Comparison of ENCODE assay signal across 9 cellular contexts in genomic region chr3:173463250-173463649, GRCh38.
"Had no signal": no experiment of that assay in that cellular context is flagged by ENCODE, and none has a peak within 500 bp of the region (broad histone marks: within the 10 kb centered on the region; RNA-seq: fewer than 3 reads in every experiment).

No MANE protein-coding gene starts in this region.

- H3K9me3 ChIP-seq: HAP-1 had no signal

- DNase-seq: GM23248, GOT3, H7, H9, HCEC 1CT, HFFc6 had no signal

- H3K36me3 ChIP-seq: HAP-1 had no signal

- H3K4me3 ChIP-seq: GM23248, GM23338, HAP-1 had no signal

- ATAC-seq: GM23338, HCT116 had no signal

- H3K4me1 ChIP-seq: HAP-1 had no signal

- H3K27ac ChIP-seq: GM23248 had no signal
